19 cellular contexts compared by ENCODE assay signal in genomic region chr17:73983623-73984410, GRCh38.
DNase-seq lines count a peak whose midpoint lies in the region; ATAC-seq and TF ChIP-seq lines count a peak whose summit lies in the region.
"Had no signal": no experiment of that assay in that cellular context is flagged by ENCODE, and none has a peak within 500 bp of the region (broad histone marks: within the 10 kb centered on the region; RNA-seq: fewer than 3 reads in every experiment).

No MANE protein-coding gene starts in this region.

- H3K4me1 ChIP-seq in BLaER1 treated with 17β-estradiol and CSF1 and Interleukin-3, amounts not matched to agents 10 nM and 100 nM = peaks cover 48 to 78% (median 68%) of the 10 kb centered on the region in 10 experiments
- no peaks in the 10 kb centered on the region for H3K4me1 ChIP-seq in testis
- H3K4me1 ChIP-seq: HAP-1 had no signal

- peak overlapping the region; percentile 46 to 94 (median 77) for H3K4me2 ChIP-seq in BLaER1 treated with 17β-estradiol and CSF1 and Interleukin-3, amounts not matched to agents 10 nM and 100 nM
- H3K4me2 ChIP-seq: SK-N-SH had no signal

- TF ChIP-seq POLR2A in testis (IDR thresholded peaks at IDR 0.05) = no peak

- no peaks in the 10 kb centered on the region for H4K20me1 ChIP-seq in BLaER1 treated with 17β-estradiol and CSF1 and Interleukin-3, amounts not matched to agents 10 nM and 100 nM

- H3K4me1 Mint-ChIP-seq in dendritic cell treated with granulocyte-macrophage colony-stimulating factor and Interleukin-4, amounts not matched to agents 40 ng/mL and 50 ng/mL, for 4 days (ENCODE audit: low read depth) = peaks cover 55% of the 10 kb centered on the region

- peak; percentile 28 for DNase-seq in pons (ENCODE audit: low spot score)
- DNase-seq in stimulated activated CD4-positive, alpha-beta T cell treated with anti-CD3 and anti-CD28 coated beads, Interleukin-4, amount 100 ng/mL, for 24 hours = no peak
- no peak for DNase-seq in testis
- DNase-seq: ACHN, COR-L47, GDM1, KBM-7, NCI-H1417 treated with DMSO at 0.1 percent for 48 hours, NCI-H1930, NCI-H2171 treated with DMSO at 0.1 percent for 48 hours, NCI-H446, NCI-H526 treated with DMSO at 0.1 percent for 48 hours, SHP77, SK-N-SH had no signal

- H3K27ac ChIP-seq in BLaER1 treated with 17β-estradiol and CSF1 and Interleukin-3, amounts not matched to agents 10 nM and 100 nM = peak overlapping the region in 2 of 11 experiments; percentile 15 to 25; a peak in 1 of 22 replicates
- no peak overlapping the region for H3K27ac ChIP-seq in testis

- H3K9me3 Mint-ChIP-seq in dendritic cell treated with granulocyte-macrophage colony-stimulating factor and Interleukin-4, amounts not matched to agents 40 ng/mL and 50 ng/mL, for 4 days = no peaks in the 10 kb centered on the region

- H3K4me3 Mint-ChIP-seq in dendritic cell treated with granulocyte-macrophage colony-stimulating factor and Interleukin-4, amounts not matched to agents 40 ng/mL and 50 ng/mL, for 4 days = no peak overlapping the region

- TF ChIP-seq RAD21 in Ishikawa (IDR thresholded peaks at IDR 0.05; ENCODE audit: low read depth) = no peak

- H3K27me3 Mint-ChIP-seq in dendritic cell treated with granulocyte-macrophage colony-stimulating factor and Interleukin-4, amounts not matched to agents 40 ng/mL and 50 ng/mL, for 4 days = peaks cover 8% of the 10 kb centered on the region

- no peak for TF ChIP-seq CTCF in testis (IDR thresholded peaks at IDR 0.05)

- no peak overlapping the region for H3K9ac ChIP-seq in BLaER1 treated with 17β-estradiol and CSF1 and Interleukin-3, amounts not matched to agents 10 nM and 100 nM
- H3K9ac ChIP-seq: SK-N-SH had no signal

- no peaks in the 10 kb centered on the region for H3K27me3 ChIP-seq in BLaER1 treated with 17β-estradiol and CSF1 and Interleukin-3, amounts not matched to agents 10 nM and 100 nM
- no peaks in the 10 kb centered on the region for H3K27me3 ChIP-seq in testis

- H3K4me3 ChIP-seq in BLaER1 treated with 17β-estradiol and CSF1 and Interleukin-3, amounts not matched to agents 10 nM and 100 nM = no peak overlapping the region
- H3K4me3 ChIP-seq in testis = no peak overlapping the region
- H3K4me3 ChIP-seq: HAP-1 had no signal

- WGBS in testis, 2 donors = 86% methylated on average over 17 of the region's 17 CpGs

- no peak for ATAC-seq in GM19467 (IDR thresholded peaks at IDR 0.05; ENCODE audit: unreplicated experiment)

- no peaks in the 10 kb centered on the region for H3K9me3 ChIP-seq in BLaER1 treated with 17β-estradiol and CSF1 and Interleukin-3, amounts not matched to agents 10 nM and 100 nM (replicated peaks in 1 of 11)
- no peaks in the 10 kb centered on the region for H3K9me3 ChIP-seq in testis
- H3K9me3 ChIP-seq: HAP-1, SK-N-SH had no signal

- H3K36me3 ChIP-seq in BLaER1 treated with 17β-estradiol and CSF1 and Interleukin-3, amounts not matched to agents 10 nM and 100 nM = no peaks in the 10 kb centered on the region
- H3K36me3 ChIP-seq in testis (ENCODE audit: low read depth, missing control alignments) = no peaks in the 10 kb centered on the region
- H3K36me3 ChIP-seq: HAP-1 had no signal

- no peak for TF ChIP-seq EP300 in Ishikawa (IDR thresholded peaks at IDR 0.05; ENCODE audit: borderline replicate concordance)

- intact Hi-C loops in dendritic cell treated with granulocyte-macrophage colony-stimulating factor and Interleukin-4, amounts not matched to agents 40 ng/mL and 50 ng/mL, for 4 days (cut with micrococcal nuclease) = no loop called here
- intact Hi-C loops in testis (cut with DNase I; ENCODE audit: low total_unique reads) = no loop called here

- H3K27ac Mint-ChIP-seq in dendritic cell treated with granulocyte-macrophage colony-stimulating factor and Interleukin-4, amounts not matched to agents 40 ng/mL and 50 ng/mL, for 4 days = peak overlapping the region; percentile 24

- H3K36me3 Mint-ChIP-seq in dendritic cell treated with granulocyte-macrophage colony-stimulating factor and Interleukin-4, amounts not matched to agents 40 ng/mL and 50 ng/mL, for 4 days (ENCODE audit: low read depth) = no peaks in the 10 kb centered on the region

TF ChIP-seq in Ishikawa, 13 proteins besides CTCF, POLR2A, EP300 and RAD21:
- no peak for TF ChIP-seq FOXM1 (IDR thresholded peaks at IDR 0.05; ENCODE audit: borderline replicate concordance, low read depth)
- TF ChIP-seq MAX (IDR thresholded peaks at IDR 0.05) = 0 out of 2 replicates have a peak, but pooled peaks have one; percentile 24
